In the genomic region with DNA sequence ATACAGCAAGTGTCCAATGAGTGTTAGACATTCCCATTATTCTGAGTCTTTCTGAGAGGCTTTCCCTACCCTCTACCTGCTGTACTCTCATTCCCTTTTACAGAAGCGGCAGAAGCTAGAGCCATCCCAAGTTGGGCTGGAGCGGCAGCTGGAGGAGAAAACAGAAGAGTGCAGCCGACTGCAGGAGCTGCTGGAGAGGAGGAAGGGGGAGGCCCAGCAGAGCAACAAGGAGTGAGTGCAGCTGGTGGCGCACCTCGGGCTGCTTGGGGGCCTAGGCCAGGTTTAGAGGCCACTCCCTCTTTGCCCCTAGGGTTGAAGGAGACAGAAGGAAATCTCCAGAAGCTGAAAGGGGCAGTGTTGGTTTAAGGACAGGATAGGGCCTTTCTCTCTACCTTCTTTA, we compare ENCODE assay signal across 27 cellular contexts.
"Had no signal": no experiment of that assay in that cellular context is flagged by ENCODE, and none has a peak within 500 bp of the region (broad histone marks: within the 10 kb centered on the region; RNA-seq: fewer than 3 reads in every experiment).

No MANE protein-coding gene starts in this region.

- H3K27ac ChIP-seq: body of pancreas, esophagus muscularis mucosa, foreskin keratinocyte, gastrocnemius medialis, heart left ventricle had no signal

- H3K4me3 Mint-ChIP-seq: activated CD4-positive, alpha-beta memory T cell treated with anti-CD3 and anti-CD28 coated beads, Interleukin-2, amount 10 ng/mL, durations not matched to agents 7 days and 5 days; activated CD4-positive, alpha-beta T cell treated with anti-CD3 and anti-CD28 coated beads, Interleukin-2, amount 10 ng/mL, durations not matched to agents 7 days and 5 days; activated naive CD8-positive, alpha-beta T cell; activated T-cell treated with anti-CD3 and anti-CD28 coated beads, Interleukin-2, amount 50 U/mL, for 4 hours; activated T-helper 17 cell treated with anti-CD3 and anti-CD28 coated beads, Interleukin-2, amount 50 U/mL, for 72 hours; effector memory CD8-positive, alpha-beta T cell had no signal

- ATAC-seq: activated T-cell treated with anti-CD3 and anti-CD28 coated beads, Interleukin-2, amount 50 U/mL, for 4 hours; activated T-helper 17 cell treated with anti-CD3 and anti-CD28 coated beads, Interleukin-2, amount 50 U/mL, for 72 hours; body of pancreas; effector memory CD8-positive, alpha-beta T cell; foreskin keratinocyte; gastrocnemius medialis; heart left ventricle had no signal

- DNase-seq: activated CD4-positive, alpha-beta memory T cell treated with anti-CD3 and anti-CD28 coated beads, Interleukin-2, amount 10 ng/mL, durations not matched to agents 7 days and 5 days; activated CD4-positive, alpha-beta T cell treated with anti-CD3 and anti-CD28 coated beads for 1 hour; activated CD4-positive, alpha-beta T cell treated with anti-CD3 and anti-CD28 coated beads for 4 hours; activated CD4-positive, alpha-beta T cell treated with anti-CD3 and anti-CD28 coated beads, Interleukin-2, amount 10 ng/mL, durations not matched to agents 7 days and 5 days; activated CD4-positive, alpha-beta T cell treated with anti-CD3 and anti-CD28 coated beads, Interleukin-2, amount 50 U/mL, for 4 hours; activated effector memory CD4-positive, alpha-beta T cell treated with Interleukin-2 at 50 U/mL for 16 hours; activated gamma-delta T cell treated with Interleukin-2 at 50 U/mL for 16 hours; activated naive CD4-positive, alpha-beta T cell treated with anti-CD3 and anti-CD28 coated beads, Interleukin-2, amount 50 U/mL, for 16 hours; activated naive CD4-positive, alpha-beta T cell treated with Interleukin-2 at 50 U/mL for 16 hours; activated T-cell treated with anti-CD3 and anti-CD28 coated beads, Interleukin-2, amount 50 U/mL, for 4 hours; amygdala; body of pancreas; caudate nucleus; cortex of kidney; dermis blood vessel endothelial cell; effector CD4-positive, alpha-beta T cell; effector memory CD8-positive, alpha-beta T cell; erythroblast; foreskin keratinocyte; gastrocnemius medialis; glutamatergic neuron; heart left ventricle; T-helper 1 cell; T-helper 2 cell had no signal

- H3K9me3 Mint-ChIP-seq: activated CD4-positive, alpha-beta memory T cell treated with anti-CD3 and anti-CD28 coated beads, Interleukin-2, amount 10 ng/mL, durations not matched to agents 7 days and 5 days; activated CD4-positive, alpha-beta T cell treated with anti-CD3 and anti-CD28 coated beads, Interleukin-2, amount 10 ng/mL, durations not matched to agents 7 days and 5 days; activated T-cell treated with anti-CD3 and anti-CD28 coated beads, Interleukin-2, amount 50 U/mL, for 4 hours; activated T-helper 17 cell treated with anti-CD3 and anti-CD28 coated beads, Interleukin-2, amount 50 U/mL, for 72 hours; effector memory CD8-positive, alpha-beta T cell had no signal

- H3K27ac Mint-ChIP-seq: activated CD4-positive, alpha-beta memory T cell treated with anti-CD3 and anti-CD28 coated beads, Interleukin-2, amount 10 ng/mL, durations not matched to agents 7 days and 5 days; activated CD4-positive, alpha-beta T cell treated with anti-CD3 and anti-CD28 coated beads, Interleukin-2, amount 10 ng/mL, durations not matched to agents 7 days and 5 days; activated naive CD8-positive, alpha-beta T cell; activated T-helper 17 cell treated with anti-CD3 and anti-CD28 coated beads, Interleukin-2, amount 50 U/mL, for 72 hours; effector memory CD8-positive, alpha-beta T cell had no signal

- H3K27me3 ChIP-seq: body of pancreas, esophagus muscularis mucosa, foreskin keratinocyte, gastrocnemius medialis, heart left ventricle had no signal

- H3K27me3 Mint-ChIP-seq: activated CD4-positive, alpha-beta memory T cell treated with anti-CD3 and anti-CD28 coated beads, Interleukin-2, amount 10 ng/mL, durations not matched to agents 7 days and 5 days; activated CD4-positive, alpha-beta T cell treated with anti-CD3 and anti-CD28 coated beads, Interleukin-2, amount 10 ng/mL, durations not matched to agents 7 days and 5 days; activated naive CD8-positive, alpha-beta T cell; activated T-helper 17 cell treated with anti-CD3 and anti-CD28 coated beads, Interleukin-2, amount 50 U/mL, for 72 hours; effector memory CD8-positive, alpha-beta T cell had no signal

- H3K9me3 ChIP-seq: body of pancreas, esophagus muscularis mucosa, gastrocnemius medialis, heart left ventricle had no signal

- H3K4me1 ChIP-seq: esophagus muscularis mucosa, foreskin keratinocyte, gastrocnemius medialis, heart left ventricle had no signal

- H3K4me3 ChIP-seq: body of pancreas, esophagus muscularis mucosa, gastrocnemius medialis, heart left ventricle had no signal

- H3K36me3 Mint-ChIP-seq: activated naive CD8-positive, alpha-beta T cell had no signal

- H3K4me1 Mint-ChIP-seq: activated CD4-positive, alpha-beta memory T cell treated with anti-CD3 and anti-CD28 coated beads, Interleukin-2, amount 10 ng/mL, durations not matched to agents 7 days and 5 days; activated T-helper 17 cell treated with anti-CD3 and anti-CD28 coated beads, Interleukin-2, amount 50 U/mL, for 72 hours had no signal

- H3K36me3 ChIP-seq: gastrocnemius medialis, heart left ventricle had no signal
